Comparison of ENCODE assay signal across 36 cellular contexts in the genomic region with DNA sequence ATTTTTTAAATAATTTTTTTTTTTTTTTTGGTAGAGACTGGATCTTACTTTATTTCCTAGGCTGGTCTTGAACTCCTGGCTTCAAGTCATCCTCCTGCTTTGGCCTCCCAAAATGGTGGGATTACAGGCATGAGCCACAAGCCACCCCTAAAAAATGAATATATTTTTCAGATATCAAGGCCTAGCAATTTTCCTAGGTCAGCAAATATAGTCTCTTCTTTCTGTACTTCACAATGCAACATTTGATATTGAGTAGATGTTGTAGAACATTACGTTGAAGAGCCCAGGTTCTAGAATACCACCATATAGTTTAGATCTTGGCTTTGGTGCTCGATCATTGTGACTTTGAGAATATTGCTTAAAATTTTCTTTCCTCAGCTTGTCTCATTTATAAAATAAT.
"Had no signal": no experiment of that assay in that cellular context is flagged by ENCODE, and none has a peak within 500 bp of the region (broad histone marks: within the 10 kb centered on the region; RNA-seq: fewer than 3 reads in every experiment).

No MANE protein-coding gene starts in this region.

- H3K4me3 ChIP-seq: MG63 had no signal

- H3K36me3 ChIP-seq: MG63 had no signal

- H3K27me3 ChIP-seq: MG63 had no signal

- DNase-seq: Kasumi-1, MG63, MM.1S, MV-4-11, NCI-H1048, NCI-H1092, NCI-H1092 treated with DMSO at 0.1 percent for 48 hours, NCI-H1105, NCI-H1105 treated with DMSO at 0.1 percent for 48 hours, NCI-H1417, NCI-H1417 treated with DMSO at 0.1 percent for 48 hours, NCI-H1436, NCI-H1436 treated with DMSO at 0.1 percent for 48 hours, NCI-H146, NCI-H1694, NCI-H1694 treated with DMSO at 0.1 percent for 48 hours, NCI-H187, NCI-H187 treated with DMSO at 0.1 percent for 48 hours, NCI-H1930, NCI-H2029, NCI-H2029 treated with DMSO at 0.1 percent for 48 hours, NCI-H2081, NCI-H2081 treated with DMSO at 0.1 percent for 48 hours, NCI-H2107, NCI-H2171, NCI-H2171 treated with DMSO at 0.1 percent for 48 hours, NCI-H2227 treated with DMSO at 0.1 percent for 48 hours, NCI-H226, NCI-H345, NCI-H446, NCI-H446 treated with DMSO at 0.1 percent for 48 hours, NCI-H510A, NCI-H510A treated with DMSO at 0.1 percent for 48 hours, NCI-H524, NCI-H524 treated with DMSO at 0.1 percent for 48 hours, NCI-H526 had no signal

- H3K9me3 ChIP-seq: MG63 had no signal
